In genomic region chr12:59403259-59403932, GRCh38 we compare ENCODE assay signal across 1 cellular context.
TF ChIP-seq lines count a peak whose summit lies in the region.

No MANE protein-coding gene starts in this region.

TF ChIP-seq in K562, 482 proteins besides CTCF, POLR2A, EP300 and RAD21 (continued from another document):
- TF ChIP-seq TRIM25 (IDR thresholded peaks at IDR 0.05; ENCODE audit: borderline replicate concordance) (no peak), NR4A1 (CRISPR knock-in tag; IDR thresholded peaks at IDR 0.05) (no peak), NR4A1 (tag; IDR thresholded peaks at IDR 0.05) (no peak), ZNF511 (CRISPR knock-in tag; IDR thresholded peaks at IDR 0.05) (no peak), PRDM10 (IDR thresholded peaks at IDR 0.05; ENCODE audit: partially characterized antibody) (no peak), KLF6 (CRISPR knock-in tag; IDR thresholded peaks at IDR 0.05; ENCODE audit: borderline replicate concordance) (no peak), ATF6 (CRISPR knock-in tag; IDR thresholded peaks at IDR 0.05) (no peak), ZBTB5 (IDR thresholded peaks at IDR 0.05) (no peak)
